ENCODE assay signal across 11 cellular contexts in the genomic region with DNA sequence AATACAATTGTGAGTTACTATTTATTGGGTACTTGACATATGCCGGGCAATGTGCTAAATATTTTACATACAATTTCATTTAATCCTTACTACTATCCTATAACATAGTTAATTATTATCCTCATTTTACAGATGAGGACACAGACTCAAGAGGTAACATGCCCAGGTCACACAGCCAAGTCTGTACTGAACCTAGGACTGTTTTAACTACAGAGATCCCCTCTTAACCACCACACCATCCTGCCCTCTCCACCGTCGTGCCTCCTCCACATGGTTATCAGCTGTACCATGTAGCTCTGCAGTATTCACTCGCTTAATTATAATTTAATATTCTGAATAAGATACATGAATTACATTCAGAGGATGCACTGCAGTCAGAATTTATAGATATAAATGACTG. TPM values are rescaled to one million over a fixed set of nuclear protein-coding genes. Genes with fewer than 3 reads are reported as not detected.
A peak's percentile ranks its signal among the peaks of the same experiment; 100 is the strongest.
DNase-seq lines count a peak whose midpoint lies in the region; ATAC-seq and TF ChIP-seq lines count a peak whose summit lies in the region.
"Had no signal": no experiment of that assay in that cellular context is flagged by ENCODE, and none has a peak within 500 bp of the region (broad histone marks: within the 10 kb centered on the region; RNA-seq: fewer than 3 reads in every experiment).

No MANE protein-coding gene starts in this region.

- H2BK15ac ChIP-seq in H9 (ENCODE audit: low read depth, low read length): no peak overlapping the region

- peak; percentile 33 for ATAC-seq in GM18868 (IDR thresholded peaks at IDR 0.05; ENCODE audit: unreplicated experiment)
- ATAC-seq in activated T-helper 17 cell treated with anti-CD3 and anti-CD28 coated beads, Interleukin-2, amount 50 U/mL, for 72 hours (replicated peaks): no peak
- ATAC-seq: gastroesophageal sphincter had no signal

- no peaks in the 10 kb centered on the region for H3K36me3 ChIP-seq in neural cell (ENCODE audit: insufficient read depth, low read length)
- H3K36me3 ChIP-seq in ovary: no peaks in the 10 kb centered on the region
- H3K36me3 ChIP-seq: gastroesophageal sphincter had no signal

- H3K4me1 Mint-ChIP-seq in H9: peaks cover 33 to 37% of the 10 kb centered on the region in 2 experiments
- peaks cover 50% of the 10 kb centered on the region for H3K4me1 Mint-ChIP-seq in activated T-helper 17 cell treated with anti-CD3 and anti-CD28 coated beads, Interleukin-2, amount 50 U/mL, for 72 hours

- H2AFZ ChIP-seq in H9 (ENCODE audit: low read length) (no peak overlapping the region), neural cell (ENCODE audit: low read depth, low read length) (no peak overlapping the region)

- no peaks in the 10 kb centered on the region for H3K9me3 Mint-ChIP-seq in H9
- no peaks in the 10 kb centered on the region for H3K9me3 Mint-ChIP-seq in activated T-helper 17 cell treated with anti-CD3 and anti-CD28 coated beads, Interleukin-2, amount 50 U/mL, for 72 hours

- DNase-seq in H9 (no peak), NCI-H2029 treated with DMSO at 0.1 percent for 48 hours (lab: John Stamatoyannopoulos, UW) (no peak), ovary (no peak)
- no peak for DNase-seq in stimulated activated naive CD4-positive, alpha-beta T cell treated with Interleukin-2 at 50 U/mL for 16 hours (lab: John Stamatoyannopoulos, UW)
- DNase-seq: activated CD4-positive, alpha-beta T cell treated with anti-CD3 and anti-CD28 coated beads for 4 hours; NCI-H1105 treated with DMSO at 0.1 percent for 48 hours; stimulated activated CD4-positive, alpha-beta T cell treated with anti-CD3 and anti-CD28 coated beads, Interleukin-2, amount 100 ng/mL, for 24 hours had no signal

- no peaks in the 10 kb centered on the region for H3F3A ChIP-seq in neural cell (ENCODE audit: insufficient read depth, low read length, poor library complexity, severe bottlenecking)

- peak overlapping the region; percentile 57; the same call in 1 of the 2 replicates for H3K14ac ChIP-seq in H9 (ENCODE audit: insufficient read depth, low read length)

- H3K27me3 ChIP-seq in H9 (ENCODE audit: insufficient read depth, low read length) (no peaks in the 10 kb centered on the region), neural cell (ENCODE audit: insufficient read depth, low read depth, low read length) (no peaks in the 10 kb centered on the region), ovary (no peaks in the 10 kb centered on the region)
- H3K27me3 ChIP-seq: gastroesophageal sphincter had no signal

- H3K36me3 Mint-ChIP-seq in H9 (ENCODE audit: insufficient read depth in 1 of 3, low read depth in 3 of 3): no peaks in the 10 kb centered on the region
- peaks cover 34% of the 10 kb centered on the region for H3K36me3 Mint-ChIP-seq in activated T-helper 17 cell treated with anti-CD3 and anti-CD28 coated beads, Interleukin-2, amount 50 U/mL, for 72 hours (ENCODE audit: low read depth)

- no peak for TF ChIP-seq RAD21 in neural cell (conservative IDR thresholded peaks at IDR 0.05)

- H3K27me3 Mint-ChIP-seq in H9 (ENCODE audit: low read depth): no peaks in the 10 kb centered on the region
- no peaks in the 10 kb centered on the region for H3K27me3 Mint-ChIP-seq in activated T-helper 17 cell treated with anti-CD3 and anti-CD28 coated beads, Interleukin-2, amount 50 U/mL, for 72 hours

- no peak overlapping the region for H4K8ac ChIP-seq in H9 (replicated peaks; ENCODE audit: insufficient read length, low read depth, low read length)

- H2BK20ac ChIP-seq in H9 (ENCODE audit: low read depth, low read length, poor library complexity, severe bottlenecking): no peak overlapping the region

- H2BK12ac ChIP-seq in H9 (ENCODE audit: insufficient read length, low read depth, low read length): no peak overlapping the region

- H3K4me3 ChIP-seq in neural cell (ENCODE audit: low read length) (peak overlapping the region; percentile 6), ovary (no peak overlapping the region)
- H3K4me3 ChIP-seq: gastroesophageal sphincter had no signal

- H3K23ac ChIP-seq in H9 (ENCODE audit: insufficient read length, low read depth, low read length): no peak overlapping the region

- H2AK5ac ChIP-seq in H9 (ENCODE audit: insufficient read length, low read length): no peak overlapping the region

- intact Hi-C loops in ovary (cut with DNase I): no loop called here

- peak overlapping the region in 1 of 3 experiments; percentile 57; a peak in 1 of 7 replicates for H3K27ac Mint-ChIP-seq in H9
- peak overlapping the region; percentile 87 for H3K27ac Mint-ChIP-seq in activated T-helper 17 cell treated with anti-CD3 and anti-CD28 coated beads, Interleukin-2, amount 50 U/mL, for 72 hours

- H4K91ac ChIP-seq in H9 (ENCODE audit: insufficient read length, low read depth, low read length): no peak overlapping the region

- H2BK120ac ChIP-seq in H9 (ENCODE audit: low read depth, low read length, poor library complexity, severe bottlenecking): no peak overlapping the region

- H3K9me3 ChIP-seq in H9 (ENCODE audit: control insufficient read depth, low read depth, low read length) (no peaks in the 10 kb centered on the region), neural cell (ENCODE audit: low read length) (no peaks in the 10 kb centered on the region), ovary (no peaks in the 10 kb centered on the region)
- H3K9me3 ChIP-seq: gastroesophageal sphincter had no signal

- H3K4me2 ChIP-seq in H9 (ENCODE audit: insufficient read depth, insufficient read length, low read length): no peak overlapping the region
- no peak overlapping the region for H3K4me2 ChIP-seq in neural cell (ENCODE audit: low read length)

- H3K9ac ChIP-seq in H9 (ENCODE audit: extremely low read depth, insufficient read length, low read length): no peak overlapping the region
- no peak overlapping the region for H3K9ac ChIP-seq in neural cell (ENCODE audit: low read length)

- no peaks in the 10 kb centered on the region for H3K9me2 ChIP-seq in neural cell (ENCODE audit: insufficient read depth, low read length)

- H3K79me2 ChIP-seq in H9 (ENCODE audit: insufficient read depth, low read length) (peaks cover 19% of the 10 kb centered on the region; the same call in 1 of the 2 replicates), neural cell (replicated peaks; ENCODE audit: insufficient read depth, low read length) (peaks cover 98% of the 10 kb centered on the region)

- H3K56ac ChIP-seq in H9 (ENCODE audit: insufficient read length, low read depth, low read length): no peak overlapping the region

- TF ChIP-seq CTCF in H9 (conservative IDR thresholded peaks at IDR 0.05) (no peak), neural cell (IDR thresholded peaks at IDR 0.05; ENCODE audit: poor library complexity, severe bottlenecking) (no peak), ovary (IDR thresholded peaks at IDR 0.05) (no peak)

- no peaks in the 10 kb centered on the region for H3K79me1 ChIP-seq in H9 (ENCODE audit: insufficient read depth, low read depth, low read length, poor library complexity, severe bottlenecking)

- no peak overlapping the region for H3K4ac ChIP-seq in H9 (ENCODE audit: low read depth, low read length)

- H3K27ac ChIP-seq in H9 (ENCODE audit: insufficient read length, low read depth, low read length): no peak overlapping the region
- no peak overlapping the region for H3K27ac ChIP-seq in neural cell (ENCODE audit: low read length)
- H3K27ac ChIP-seq in ovary: no peak overlapping the region
- H3K27ac ChIP-seq: gastroesophageal sphincter had no signal

- TF ChIP-seq POLR2A in ovary (IDR thresholded peaks at IDR 0.05): no peak

- no peak overlapping the region for H4K5ac ChIP-seq in H9 (ENCODE audit: insufficient read length, low read depth, low read length)

- H4K20me1 ChIP-seq in H9 (ENCODE audit: control insufficient read depth, insufficient read depth, insufficient read length) (no peaks in the 10 kb centered on the region), neural cell (ENCODE audit: insufficient read depth) (peaks cover 45% of the 10 kb centered on the region)

- no peak overlapping the region for H3K18ac ChIP-seq in H9 (ENCODE audit: insufficient read length, low read depth, low read length)

- WGBS in H9 (ENCODE audit: extremely low coverage, insufficient read length, low lambda C conversion rate): no CpG with 5 or more reads among the region's 4 CpGs
- 57 to 59% (median 58%) methylated on average over 4 of the region's 4 CpGs for WGBS in ovary, 3 donors

- H2BK5ac ChIP-seq in H9 (ENCODE audit: insufficient read length, low read length): no peak overlapping the region

- H3K4me3 Mint-ChIP-seq in H9: no peak overlapping the region
- peak overlapping the region; percentile 75 for H3K4me3 Mint-ChIP-seq in activated T-helper 17 cell treated with anti-CD3 and anti-CD28 coated beads, Interleukin-2, amount 50 U/mL, for 72 hours

- no peak overlapping the region for H3T11ph ChIP-seq in H9 (ENCODE audit: low read length)

- H3K4me1 ChIP-seq in H9 (ENCODE audit: insufficient read depth, low read length) (no peaks in the 10 kb centered on the region), ovary (ENCODE audit: insufficient read depth) (peaks cover 7% of the 10 kb centered on the region)

- peaks cover 4% of the 10 kb centered on the region for H3K23me2 ChIP-seq in H9 (ENCODE audit: insufficient read length, low read depth, low read length, poor library complexity, severe bottlenecking)

- TF ChIP-seq EP300 in neural cell (conservative IDR thresholded peaks at IDR 0.05; ENCODE audit: poor library complexity, severe bottlenecking) (no peak), ovary (IDR thresholded peaks at IDR 0.05) (no peak)

TF ChIP-seq in neural cell, 6 proteins besides CTCF, POLR2A, EP300 and RAD21 (continues in another document):
- TF ChIP-seq MXI1 (conservative IDR thresholded peaks at IDR 0.05; ENCODE audit: poor library complexity, severe bottlenecking): no peak

RNA-seq across cellular contexts. Expression of gene RAB14, which starts 5.3 kb away (rescaled TPM):
- total RNA-seq in H9 (2021) (33.6 and 35.7 TPM in 2 replicates), ovary (10 to 100 TPM; 22.9 to 64.4 (median 57.1) TPM)
- total RNA-seq in activated T-helper 17 cell treated with anti-CD3 and anti-CD28 coated beads, Interleukin-2, amount 50 U/mL, for 72 hours: 10 to 100 TPM; 45.4 to 66.4 TPM
- polyA plus RNA-seq in neural cell (79.3 and 94.5 TPM in 2 replicates), ovary (10 to 100 TPM; 27.0 to 96.6 TPM)
- polyA minus RNA-seq in neural cell: 55.0 and 73.2 TPM in 2 replicates
